In genomic region chr3:132723024-132723462, GRCh38 we compare ENCODE assay signal across 8 cellular contexts. TPM values are rescaled to one million over a fixed set of nuclear protein-coding genes. Genes with fewer than 3 reads are reported as not detected.
DNase-seq lines count a peak whose midpoint lies in the region; ATAC-seq and TF ChIP-seq lines count a peak whose summit lies in the region.

No MANE protein-coding gene starts in this region.

- peak overlapping the region; percentile 77 for H3K27ac ChIP-seq in layer of hippocampus (ENCODE audit: low read depth, low read length)
- H3K27ac ChIP-seq in thymus (ENCODE audit: low read depth) = peak overlapping the region; percentile 38

- peak overlapping the region; percentile 87 for H3K4me3 ChIP-seq in Caco-2 (ENCODE audit: low read depth, low read length)
- H3K4me3 ChIP-seq in adipocyte (ENCODE audit: low read length) = peak overlapping the region; percentile 95
- peak overlapping the region; percentile 81 for H3K4me3 ChIP-seq in thymus (ENCODE audit: low read length)

- H3K36me3 Mint-ChIP-seq in Caco-2 (ENCODE audit: insufficient read depth, unreplicated experiment) = peaks cover 15% of the 10 kb centered on the region

- H3K4me1 ChIP-seq in Caco-2 (peaks cover 9% of the 10 kb centered on the region), adipocyte (ENCODE audit: control insufficient read depth, insufficient read depth, low read length) (peaks cover 29% of the 10 kb centered on the region), thymus (ENCODE audit: control insufficient read depth, insufficient read depth, low read length) (peaks cover 4% of the 10 kb centered on the region)

- BruUV-seq in Caco-2 (replicated peaks; lab: Mats Ljungman, UMichigan) = TSS peak; percentile 61

- peak overlapping the region; percentile 87 for H3K4me3 Mint-ChIP-seq in Caco-2 (ENCODE audit: unreplicated experiment)

- peak overlapping the region; percentile 92 for H3K9ac ChIP-seq in adipocyte (ENCODE audit: low read length)

- H3K9me3 Mint-ChIP-seq in Caco-2 (ENCODE audit: unreplicated experiment) = no peaks in the 10 kb centered on the region

- H3K27ac Mint-ChIP-seq in Caco-2 (ENCODE audit: unreplicated experiment) = peak overlapping the region; percentile 79

- no peak for TF ChIP-seq CTCF in Caco-2 (IDR thresholded peaks at IDR 0.05; ENCODE audit: insufficient read depth in 1 of 2, low read depth in 1 of 2, low read length in 1 of 2, severe bottlenecking in 1 of 2, unreplicated experiment in 1 of 2)

- H3K27me3 Mint-ChIP-seq in Caco-2 (ENCODE audit: insufficient read depth, unreplicated experiment) = no peaks in the 10 kb centered on the region

- POLR2A ChIA-PET in Caco-2 (lab: Charles Lee) = interaction anchor here (1.2 kb wide), 1 partner anchor 850 kb away, joined by 3 read pairs; the partner anchor contains the start of gene CDV3

- H3K36me3 ChIP-seq in Caco-2 (ENCODE audit: control insufficient read depth, insufficient read depth, low read length) (no peaks in the 10 kb centered on the region), adipocyte (ENCODE audit: control insufficient read depth, insufficient read depth, low read length, severe bottlenecking) (peaks cover 6% of the 10 kb centered on the region), thymus (ENCODE audit: control insufficient read depth, insufficient read depth) (no peaks in the 10 kb centered on the region)

- CTCF ChIA-PET in Caco-2 (lab: Charles Lee) = no interaction called here

- DNase-seq in Caco-2 (no peak), adipocyte (ENCODE audit: low read depth) (no peak), NCI-H128 (lab: John Stamatoyannopoulos, UW; ENCODE audit: unreplicated experiment) (no peak), nucleus accumbens (lab: John Stamatoyannopoulos, UW) (no peak)
- no peak for DNase-seq in effector CD8-positive, alpha-beta T cell (lab: John Stamatoyannopoulos, UW)

- peaks cover 16% of the 10 kb centered on the region for H3K4me1 Mint-ChIP-seq in Caco-2 (ENCODE audit: low read depth, unreplicated experiment)

- H3K9me3 ChIP-seq in Caco-2 (no peaks in the 10 kb centered on the region), adipocyte (ENCODE audit: control insufficient read depth, low read length) (no peaks in the 10 kb centered on the region), thymus (ENCODE audit: control insufficient read depth) (no peaks in the 10 kb centered on the region)

- ATAC-seq in HG02610 (IDR thresholded peaks at IDR 0.05; ENCODE audit: unreplicated experiment) = peak; percentile 11

- intact Hi-C loops in Caco-2 (cut with micrococcal nuclease; ENCODE audit: unreplicated experiment) = loop anchor here (10.0 kb wide), 1 partner anchor 852 kb away; the partner anchor contains the start of gene CDV3

- WGBS in thymus = 4% methylated on average over 17 of the region's 17 CpGs

- no peaks in the 10 kb centered on the region for H3K27me3 ChIP-seq in Caco-2 (replicated peaks; ENCODE audit: control insufficient read depth, insufficient read depth, low read length)
- H3K27me3 ChIP-seq in adipocyte (replicated peaks; ENCODE audit: control insufficient read depth, insufficient read depth, low read length) = no peaks in the 10 kb centered on the region
- no peaks in the 10 kb centered on the region for H3K27me3 ChIP-seq in layer of hippocampus (ENCODE audit: control insufficient read depth, insufficient read depth, low read length)
- H3K27me3 ChIP-seq in thymus (ENCODE audit: control insufficient read depth, insufficient read depth) = no peaks in the 10 kb centered on the region

RNA-seq across cellular contexts. Expression of gene NPHP3, which starts 0.8 kb away (rescaled TPM):
- 16.0 and 16.9 TPM in 2 replicates for total RNA-seq in Caco-2 (2022)
- 13.0 TPM for polyA plus RNA-seq in thymus
